In the genomic region with DNA sequence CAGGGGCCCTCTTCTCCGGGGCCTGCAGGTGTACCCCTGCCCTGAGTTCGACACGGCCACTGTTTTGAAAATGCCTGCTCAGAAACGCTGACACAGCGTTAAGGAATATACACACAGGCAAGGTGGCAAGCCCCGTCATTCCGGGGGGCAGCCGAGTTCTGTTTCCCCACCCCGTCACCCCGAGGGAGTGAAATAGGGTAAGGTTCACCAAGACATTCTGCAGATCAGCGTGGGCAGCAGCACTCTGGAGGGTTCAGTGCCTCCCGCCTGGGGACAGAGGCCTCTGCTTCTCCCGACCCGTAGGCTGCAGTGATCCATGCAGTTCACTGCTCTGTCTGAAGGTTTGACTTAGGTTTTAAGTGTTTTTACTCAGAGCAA, we compare ENCODE assay signal across 30 cellular contexts.
DNase-seq lines count a peak whose midpoint lies in the region; ATAC-seq, FAIRE-seq and TF ChIP-seq lines count a peak whose summit lies in the region.
"Had no signal": no experiment of that assay in that cellular context is flagged by ENCODE, and none has a peak within 500 bp of the region (broad histone marks: within the 10 kb centered on the region; RNA-seq: fewer than 3 reads in every experiment).

No MANE protein-coding gene starts in this region.

- FAIRE-seq in A549 (lab: Jason Lieb, UNC) (no peak), kidney (lab: Jason Lieb, UNC) (no peak)
- FAIRE-seq: endometrium, GM12878, H54, small intestine, urothelium cell line had no signal

- POLR2A ChIA-PET in A549 (lab: Yijun Ruan, JAX), result no interaction called here

- ATAC-seq in A549, result no peak
- ATAC-seq in psoas muscle, result peak in 1 of 4 donors; percentile 10
- no peak for ATAC-seq in GM21737 (IDR thresholded peaks at IDR 0.05; ENCODE audit: unreplicated experiment)
- ATAC-seq: GM12878; stimulated activated naive CD8-positive, alpha-beta T cell treated with anti-CD3 and anti-CD28 coated beads, Interleukin-15, Interleukin-2, amounts not matched to agents 100 U/mL and 50 U/mL, for 24 hours had no signal

- H3K9me3 ChIP-seq in A549 (no peaks in the 10 kb centered on the region), kidney (ENCODE audit: control insufficient read depth in 1 of 2, low read length in 2 of 2) (no peaks in the 10 kb centered on the region), psoas muscle (no peaks in the 10 kb centered on the region)
- H3K9me3 ChIP-seq: BE2C, thoracic aorta had no signal

- no peak for TF ChIP-seq POLR2A in A549 (IDR thresholded peaks at IDR 0.05; ENCODE audit: low read length)

- no peak overlapping the region for H3K4me3 ChIP-seq in A549
- peak overlapping the region in 1 of 2 donors; percentile 56 for H3K4me3 ChIP-seq in kidney (ENCODE audit: low read length in 2 of 2)
- H3K4me3 ChIP-seq in psoas muscle, result no peak overlapping the region
- H3K4me3 ChIP-seq: dorsolateral prefrontal cortex, GM12878, thoracic aorta had no signal

- H3K27ac Mint-ChIP-seq in immature natural killer cell, result no peak overlapping the region
- H3K27ac Mint-ChIP-seq: activated T-helper 2 cell treated with anti-CD3 and anti-CD28 coated beads, Interferon-gamma antibody, Interleukin-2, Interleukin-4, amounts not matched to agents 10 μg/mL and 5 μg/mL and 100 μg/mL, durations not matched to agents 14 hours and 24 hours and 36 hours had no signal

- TF ChIP-seq EP300 in A549 (IDR thresholded peaks at IDR 0.05), result no peak

- H3K9me3 Mint-ChIP-seq in immature natural killer cell, result no peaks in the 10 kb centered on the region
- H3K9me3 Mint-ChIP-seq: activated naive CD4-positive, alpha-beta T cell treated with anti-CD3 and anti-CD28 coated beads, Interleukin-2, amount 50 U/mL, for 24 hours; activated T-helper 2 cell treated with anti-CD3 and anti-CD28 coated beads, Interferon-gamma antibody, Interleukin-2, Interleukin-4, amounts not matched to agents 10 μg/mL and 5 μg/mL and 100 μg/mL, durations not matched to agents 14 hours and 24 hours and 36 hours had no signal

- WGBS in A549 (ENCODE audit: missing lambda C conversion rate), result 86% methylated on average over 13 of the region's 14 CpGs
- WGBS in psoas muscle, 3 donors, result 71 to 73% (median 72%) methylated on average over 14 of the region's 14 CpGs

- TF ChIP-seq RAD21 in A549 (conservative IDR thresholded peaks at IDR 0.05 in 1 of 2, IDR thresholded peaks at IDR 0.05 in 1 of 2), result no peak

- TF ChIP-seq CTCF in A549 (IDR thresholded peaks at IDR 0.05) (no peak), VCaP (conservative IDR thresholded peaks at IDR 0.05) (no peak), kidney (IDR thresholded peaks at IDR 0.05; ENCODE audit: borderline replicate concordance, extremely low read depth, insufficient read depth) (no peak), psoas muscle (IDR thresholded peaks at IDR 0.05) (no peak)

- H3K36me3 Mint-ChIP-seq in immature natural killer cell, result peaks cover 0 to 4% (median 0%) of the 10 kb centered on the region in 3 donors

- H3K27ac ChIP-seq in A549 (no peak overlapping the region), VCaP (peak overlapping the region; percentile 99), kidney (ENCODE audit: low read depth in 2 of 2, low read length in 2 of 2) (peak overlapping the region; percentile 89 to 91), psoas muscle (peak overlapping the region; percentile 88)
- H3K27ac ChIP-seq: brain microvascular endothelial cell, thoracic aorta had no signal

- H3K27me3 Mint-ChIP-seq in immature natural killer cell (ENCODE audit: low read depth in 3 of 3), result peaks cover 0 to 2% (median 0%) of the 10 kb centered on the region in 3 donors
- H3K27me3 Mint-ChIP-seq: activated naive CD4-positive, alpha-beta T cell treated with anti-CD3 and anti-CD28 coated beads, Interleukin-2, amount 50 U/mL, for 24 hours had no signal

- H3K4me3 Mint-ChIP-seq in immature natural killer cell, result no peak overlapping the region
- H3K4me3 Mint-ChIP-seq: activated naive CD4-positive, alpha-beta T cell treated with anti-CD3 and anti-CD28 coated beads, Interleukin-2, amount 50 U/mL, for 24 hours had no signal

- intact Hi-C loops in kidney (cut with DNase I), result no loop called here
- intact Hi-C loops in psoas muscle (cut with DNase I), result no loop called here

- CTCF ChIA-PET in A549 (lab: Yijun Ruan, JAX), result interaction anchor here (2.3 to 5.3 kb wide), 2 partner anchors 10 to 27 kb away, joined by 6 to 27 read pairs; no protein-coding TSS in a partner anchor

- H3K9ac ChIP-seq in kidney (ENCODE audit: low read length in 2 of 2), result peak overlapping the region in 1 of 2 donors; percentile 8

- H3K4me2 ChIP-seq in A549, result no peak overlapping the region

- peaks cover 2 to 3% of the 10 kb centered on the region in 2 donors for H3K36me3 ChIP-seq in kidney (ENCODE audit: control insufficient read depth in 1 of 2, insufficient read depth in 2 of 2, low read length in 2 of 2)
- H3K36me3 ChIP-seq in psoas muscle (ENCODE audit: insufficient read depth in 1 of 2, low read depth in 1 of 2), result no peaks in the 10 kb centered on the region
- H3K36me3 ChIP-seq: BE2C, thoracic aorta had no signal

- no peaks in the 10 kb centered on the region for H3K27me3 ChIP-seq in psoas muscle (ENCODE audit: insufficient read depth in 3 of 3, low read length in 2 of 3)
- H3K27me3 ChIP-seq: BE2C, brain microvascular endothelial cell, dorsolateral prefrontal cortex had no signal

- no peak for DNase-seq in A549 (ENCODE audit: low read depth in 1 of 2, low spot score in 1 of 2)
- DNase-seq in kidney, result no peak
- peak in 1 of 2 donors; percentile 50 for DNase-seq in psoas muscle
- DNase-seq in immature natural killer cell, result no peak
- no peak for DNase-seq in NCI-H146 treated with DMSO at 0.1 percent for 48 hours (lab: John Stamatoyannopoulos, UW; ENCODE audit: unreplicated experiment)
- no peak for DNase-seq in activated CD4-positive, CD25-positive, alpha-beta regulatory T cell (lab: John Stamatoyannopoulos, UW)
- DNase-seq: ACHN; activated CD4-positive, alpha-beta T cell treated with anti-CD3 and anti-CD28 coated beads for 48 hours; activated T-cell treated with anti-CD3 and anti-CD28 coated beads for 4 hours; amniotic stem cell; BE2C; brain microvascular endothelial cell; dorsolateral prefrontal cortex; NCI-H1436 treated with DMSO at 0.1 percent for 48 hours; NCI-H2107; NCI-H345; nucleus accumbens; SHP77 treated with DMSO at 0.1 percent for 48 hours; small intestine; stimulated activated CD4-positive, alpha-beta T cell treated with anti-CD3 and anti-CD28 coated beads, Interleukin-1b, Interleukin-23, amount 100 ng/mL, for 48 hours; stimulated activated naive CD8-positive, alpha-beta T cell treated with anti-CD3 and anti-CD28 coated beads, Interleukin-15, Interleukin-2, amounts not matched to agents 100 U/mL and 50 U/mL, for 24 hours had no signal

- peaks cover 0 to 4% of the 10 kb centered on the region in 2 donors for H3K4me1 Mint-ChIP-seq in immature natural killer cell

- no peaks in the 10 kb centered on the region for H3K4me1 ChIP-seq in A549
- H3K4me1 ChIP-seq in kidney (ENCODE audit: control insufficient read depth in 1 of 2, insufficient read depth in 1 of 2, low read depth in 1 of 2, low read length in 2 of 2), result peaks cover 20 to 29% of the 10 kb centered on the region in 2 donors
- peaks cover 61% of the 10 kb centered on the region for H3K4me1 ChIP-seq in psoas muscle
- H3K4me1 ChIP-seq: BE2C had no signal

TF ChIP-seq in A549, 52 proteins besides CTCF, POLR2A, EP300 and RAD21:
- peak; percentile 91 for TF ChIP-seq MAFK (IDR thresholded peaks at IDR 0.05; ENCODE audit: partially characterized antibody)
- TF ChIP-seq RFX5 (IDR thresholded peaks at IDR 0.05), result no peak

Comparison
In these comparisons a context has a peak if more than half of its experiments do, and no peak if none do; other contexts are left out.
1. H3K27ac ChIP-seq: peak in VCaP (single experiment), kidney (2 of 2) and psoas muscle (single experiment); none in A549 (0 of 2).